17 cellular contexts compared by ENCODE assay signal in the genomic region with DNA sequence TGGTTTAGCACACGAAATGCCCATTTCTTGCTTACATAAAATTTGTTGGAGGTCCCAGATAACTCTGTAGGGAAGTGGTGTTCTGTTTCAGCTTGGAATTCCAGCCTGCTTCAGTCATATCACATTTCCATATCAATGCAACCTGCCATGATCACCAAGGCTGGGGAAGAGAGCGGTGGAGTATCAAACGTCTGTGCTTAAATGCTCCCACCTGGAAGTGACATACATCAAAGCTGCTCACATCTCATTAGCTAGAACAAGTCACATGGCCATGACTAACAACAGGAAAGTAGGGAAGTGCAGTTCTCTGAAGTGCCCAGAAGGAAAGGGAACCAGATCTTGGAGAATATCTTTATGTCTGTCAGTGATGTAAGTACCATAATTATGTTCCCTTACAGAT.
"Had no signal": no experiment of that assay in that cellular context is flagged by ENCODE, and none has a peak within 500 bp of the region (broad histone marks: within the 10 kb centered on the region; RNA-seq: fewer than 3 reads in every experiment).

No MANE protein-coding gene starts in this region.

- H3K4me1 Mint-ChIP-seq: activated naive CD4-positive, alpha-beta T cell treated with anti-CD3 and anti-CD28 coated beads, Interleukin-2, amount 50 U/mL, for 24 hours had no signal

- DNase-seq: activated CD4-positive, alpha-beta T cell treated with anti-CD3 and anti-CD28 coated beads for 1 hour; activated gamma-delta T cell; effector CD4-positive, alpha-beta T cell; heart left ventricle; left lung; occipital lobe; posterior cingulate gyrus; sigmoid colon; spleen; stimulated activated CD8-positive, alpha-beta memory T cell treated with anti-CD3 and anti-CD28 coated beads, Interleukin-4, amount 100 ng/mL, for 48 hours; stimulated activated naive CD8-positive, alpha-beta T cell treated with anti-CD3 and anti-CD28 coated beads, Interleukin-15, Interleukin-2, amounts not matched to agents 100 U/mL and 50 U/mL, for 24 hours; T-helper 2 cell; transverse colon; uterus had no signal

- H3K4me3 Mint-ChIP-seq: activated naive CD4-positive, alpha-beta T cell treated with anti-CD3 and anti-CD28 coated beads, Interleukin-2, amount 50 U/mL, for 24 hours had no signal

- H3K27ac Mint-ChIP-seq: activated naive CD4-positive, alpha-beta T cell treated with anti-CD3 and anti-CD28 coated beads, Interleukin-2, amount 50 U/mL, for 24 hours had no signal

- ATAC-seq: esophagus mucosa; gastroesophageal sphincter; heart left ventricle; left lung; stimulated activated naive CD8-positive, alpha-beta T cell treated with anti-CD3 and anti-CD28 coated beads, Interleukin-15, Interleukin-2, amounts not matched to agents 100 U/mL and 50 U/mL, for 24 hours had no signal

- H3K36me3 Mint-ChIP-seq: activated naive CD4-positive, alpha-beta T cell treated with anti-CD3 and anti-CD28 coated beads, Interleukin-2, amount 50 U/mL, for 24 hours had no signal

- H3K9me3 Mint-ChIP-seq: activated naive CD4-positive, alpha-beta T cell treated with anti-CD3 and anti-CD28 coated beads, Interleukin-2, amount 50 U/mL, for 24 hours had no signal
